In the genomic region with DNA sequence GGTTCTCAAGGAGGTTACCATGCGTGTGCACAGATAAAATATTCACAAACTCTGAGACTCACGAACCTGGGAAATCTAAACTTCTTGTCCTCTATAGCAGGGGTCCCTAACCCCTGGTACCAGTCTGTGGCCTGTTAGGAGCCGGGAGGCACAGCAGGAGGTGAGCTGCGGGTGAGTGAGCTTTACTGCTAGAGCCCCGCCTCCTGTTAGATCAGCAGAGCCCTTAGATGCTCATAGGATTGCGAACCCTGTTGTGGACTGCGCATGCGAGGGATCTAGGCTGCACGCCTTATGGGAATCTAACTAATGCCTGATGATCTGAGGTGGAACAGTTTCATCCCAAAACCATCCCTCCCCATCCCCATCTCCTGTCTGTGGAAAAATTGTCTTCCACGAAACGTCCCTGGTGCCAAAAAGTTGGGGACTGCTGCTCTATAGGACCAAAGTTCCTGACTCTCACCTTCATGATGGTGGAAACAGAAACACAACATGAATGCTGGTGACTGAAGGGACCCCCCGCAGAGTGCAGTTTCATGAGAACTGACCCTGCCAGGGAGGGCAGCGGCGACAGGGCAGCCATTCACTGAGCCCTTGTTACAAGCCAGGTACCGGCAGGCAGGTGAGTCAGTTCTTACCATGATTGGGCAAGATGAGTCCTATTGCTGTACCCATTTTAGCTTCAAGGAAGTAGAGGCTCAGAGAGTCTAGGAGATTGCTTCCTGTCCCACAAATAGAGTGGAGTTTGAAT, we compare ENCODE assay signal across 18 cellular contexts.
DNase-seq lines count a peak whose midpoint lies in the region; ATAC-seq and TF ChIP-seq lines count a peak whose summit lies in the region.
"Had no signal": no experiment of that assay in that cellular context is flagged by ENCODE, and none has a peak within 500 bp of the region (broad histone marks: within the 10 kb centered on the region; RNA-seq: fewer than 3 reads in every experiment).

No MANE protein-coding gene starts in this region.

- no peak overlapping the region for H2BK120ac ChIP-seq in neuronal stem cell (ENCODE audit: low read depth, low read length)

- H3K4me1 Mint-ChIP-seq in natural killer cell treated with Interleukin-12 subunit alpha and Interleukin-12 subunit beta and Interleukin-15 and Interleukin-18, amount 100 ng/mL, for 72 hours (ENCODE audit: low read depth in 2 of 2): no peaks in the 10 kb centered on the region
- H3K4me1 Mint-ChIP-seq in natural killer cell: no peaks in the 10 kb centered on the region
- peaks cover 12% of the 10 kb centered on the region for H3K4me1 Mint-ChIP-seq in endodermal cell
- no peaks in the 10 kb centered on the region for H3K4me1 Mint-ChIP-seq in stimulated activated effector memory CD8-positive, alpha-beta T cell treated with anti-CD3 and anti-CD28 coated beads, Interleukin-12 subunit alpha, Interleukin-12 subunit beta, amount 100 ng/mL, for 72 hours

- no peak overlapping the region for H3K4ac ChIP-seq in neuronal stem cell (ENCODE audit: low read length)

- H3K9me3 Mint-ChIP-seq in natural killer cell treated with Interleukin-12 subunit alpha and Interleukin-12 subunit beta and Interleukin-15 and Interleukin-18, amount 100 ng/mL, for 72 hours: no peaks in the 10 kb centered on the region
- no peaks in the 10 kb centered on the region for H3K9me3 Mint-ChIP-seq in natural killer cell
- H3K9me3 Mint-ChIP-seq in endodermal cell: peaks cover 5% of the 10 kb centered on the region
- H3K9me3 Mint-ChIP-seq in stimulated activated effector memory CD8-positive, alpha-beta T cell treated with anti-CD3 and anti-CD28 coated beads, Interleukin-12 subunit alpha, Interleukin-12 subunit beta, amount 100 ng/mL, for 72 hours: no peaks in the 10 kb centered on the region

- H2BK12ac ChIP-seq in neuronal stem cell (ENCODE audit: low read length): no peak overlapping the region

- H3K4me3 ChIP-seq in endodermal cell (ENCODE audit: low read length): no peak overlapping the region
- no peak overlapping the region for H3K4me3 ChIP-seq in neuronal stem cell (ENCODE audit: low read length in 2 of 2)
- H3K4me3 ChIP-seq: A549, Peyer's patch had no signal

- H4K91ac ChIP-seq in neuronal stem cell (ENCODE audit: low read depth, low read length, poor library complexity): no peak overlapping the region

- peak overlapping the region; percentile 1 for H2AK5ac ChIP-seq in neuronal stem cell (ENCODE audit: low read depth, low read length)

- H3K27me3 ChIP-seq in endodermal cell (ENCODE audit: control insufficient read depth, insufficient read depth, low read length, poor library complexity, severe bottlenecking): peaks cover 93% of the 10 kb centered on the region
- H3K27me3 ChIP-seq in neuronal stem cell (ENCODE audit: control insufficient read depth in 3 of 3, insufficient read depth in 3 of 3, low read depth in 1 of 3, low read length in 3 of 3): no peaks in the 10 kb centered on the region
- H3K27me3 ChIP-seq: Peyer's patch had no signal

- H3K27ac Mint-ChIP-seq in natural killer cell treated with Interleukin-12 subunit alpha and Interleukin-12 subunit beta and Interleukin-15 and Interleukin-18, amount 100 ng/mL, for 72 hours: no peak overlapping the region
- no peak overlapping the region for H3K27ac Mint-ChIP-seq in natural killer cell
- no peak overlapping the region for H3K27ac Mint-ChIP-seq in endodermal cell
- H3K27ac Mint-ChIP-seq in stimulated activated effector memory CD8-positive, alpha-beta T cell treated with anti-CD3 and anti-CD28 coated beads, Interleukin-12 subunit alpha, Interleukin-12 subunit beta, amount 100 ng/mL, for 72 hours: no peak overlapping the region

- no peaks in the 10 kb centered on the region for H3K36me3 ChIP-seq in endodermal cell (ENCODE audit: control insufficient read depth, insufficient read depth, low read length)
- H3K36me3 ChIP-seq in neuronal stem cell (replicated peaks in 1 of 2; ENCODE audit: control insufficient read depth in 2 of 2, insufficient read depth in 2 of 2, low read length in 2 of 2): no peaks in the 10 kb centered on the region
- H3K36me3 ChIP-seq: Peyer's patch had no signal

- DNase-seq in natural killer cell treated with Interleukin-12 subunit alpha and Interleukin-12 subunit beta and Interleukin-15 and Interleukin-18, amount 100 ng/mL, for 72 hours (ENCODE audit: low spot score): peak; percentile 52
- DNase-seq in natural killer cell (no peak), endodermal cell (peak; percentile 59), neuronal stem cell (ENCODE audit: low spot score) (no peak), amygdala (lab: John Stamatoyannopoulos, UW) (no peak), COR-L47 (lab: John Stamatoyannopoulos, UW) (no peak)
- DNase-seq in stimulated activated effector memory CD8-positive, alpha-beta T cell treated with anti-CD3 and anti-CD28 coated beads, Interleukin-12 subunit alpha, Interleukin-12 subunit beta, amount 100 ng/mL, for 72 hours (ENCODE audit: low spot score in 2 of 2): no peak
- DNase-seq: DMS79, GOT3, NCI-H1105, NCI-H187 treated with DMSO at 0.1 percent for 48 hours, NCI-H446, NCI-H748 treated with DMSO at 0.1 percent for 48 hours, Right ventricle myocardium superior had no signal

- H2BK15ac ChIP-seq in neuronal stem cell (ENCODE audit: low read length): no peak overlapping the region

- H3K14ac ChIP-seq in neuronal stem cell (ENCODE audit: low read length): no peak overlapping the region

- intact Hi-C loops in natural killer cell (cut with micrococcal nuclease): no loop called here

- H3K27ac ChIP-seq in endodermal cell (ENCODE audit: low read depth, low read length): no peak overlapping the region
- no peak overlapping the region for H3K27ac ChIP-seq in neuronal stem cell (replicated peaks; ENCODE audit: low read length)
- H3K27ac ChIP-seq: A549, HL-60, KMS-11, Peyer's patch had no signal

- H3K4me3 Mint-ChIP-seq in natural killer cell treated with Interleukin-12 subunit alpha and Interleukin-12 subunit beta and Interleukin-15 and Interleukin-18, amount 100 ng/mL, for 72 hours: no peak overlapping the region
- H3K4me3 Mint-ChIP-seq in natural killer cell (no peak overlapping the region), endodermal cell (no peak overlapping the region)
- no peak overlapping the region for H3K4me3 Mint-ChIP-seq in stimulated activated effector memory CD8-positive, alpha-beta T cell treated with anti-CD3 and anti-CD28 coated beads, Interleukin-12 subunit alpha, Interleukin-12 subunit beta, amount 100 ng/mL, for 72 hours

- no peak for TF ChIP-seq CTCF in natural killer cell (IDR thresholded peaks at IDR 0.05)
- TF ChIP-seq CTCF in endodermal cell (conservative IDR thresholded peaks at IDR 0.05): no peak

- H3K23ac ChIP-seq in neuronal stem cell (ENCODE audit: low read depth, low read length, poor library complexity): no peak overlapping the region

- H3K9me3 ChIP-seq in endodermal cell (ENCODE audit: control insufficient read depth, low read length) (peaks cover 5% of the 10 kb centered on the region), neuronal stem cell (replicated peaks in 1 of 2; ENCODE audit: control insufficient read depth in 2 of 2, insufficient read depth in 1 of 2, low read depth in 1 of 2, low read length in 2 of 2) (no peaks in the 10 kb centered on the region)
- H3K9me3 ChIP-seq: A549, Peyer's patch had no signal

- H3K27me3 Mint-ChIP-seq in natural killer cell treated with Interleukin-12 subunit alpha and Interleukin-12 subunit beta and Interleukin-15 and Interleukin-18, amount 100 ng/mL, for 72 hours: peaks cover 15 to 17% of the 10 kb centered on the region in 2 donors
- H3K27me3 Mint-ChIP-seq in natural killer cell (ENCODE audit: low read depth in 2 of 2) (peaks cover 13 to 31% of the 10 kb centered on the region in 2 donors), endodermal cell (ENCODE audit: insufficient read depth) (peaks cover 27% of the 10 kb centered on the region)

- 46 to 56% methylated on average over 6 to 15 of the region's 15 CpGs for WGBS in endodermal cell (ENCODE audit: insufficient coverage in 1 of 2, insufficient read length in 1 of 2), 2 experiments
- no CpG with 5 or more reads among the region's 15 CpGs for WGBS in neuronal stem cell (ENCODE audit: extremely low coverage in 2 of 2, insufficient read length in 2 of 2, insufficient replicate concordance in 1 of 2), 2 donors

- H3K18ac ChIP-seq in neuronal stem cell (ENCODE audit: low read length): no peak overlapping the region

- H2BK5ac ChIP-seq in neuronal stem cell (ENCODE audit: low read length): no peak overlapping the region

- H3K4me1 ChIP-seq in endodermal cell (ENCODE audit: control insufficient read depth, insufficient read depth, low read length) (peaks cover 5% of the 10 kb centered on the region), neuronal stem cell (ENCODE audit: control insufficient read depth in 2 of 2, insufficient read depth in 1 of 2, low read depth in 1 of 2, low read length in 2 of 2) (peaks cover 2 to 11% of the 10 kb centered on the region in 2 donors)

- no peak overlapping the region for H3K4me2 ChIP-seq in neuronal stem cell (ENCODE audit: insufficient read depth, low read length, poor library complexity, severe bottlenecking)
- H3K4me2 ChIP-seq: A549, KMS-11 had no signal

- no peak for ATAC-seq in natural killer cell treated with Interleukin-12 subunit alpha and Interleukin-12 subunit beta and Interleukin-15 and Interleukin-18, amount 100 ng/mL, for 72 hours
- no peak for ATAC-seq in natural killer cell
- no peak for ATAC-seq in stimulated activated effector memory CD8-positive, alpha-beta T cell treated with anti-CD3 and anti-CD28 coated beads, Interleukin-12 subunit alpha, Interleukin-12 subunit beta, amount 100 ng/mL, for 72 hours
- ATAC-seq: A549 had no signal

- no peak overlapping the region for H4K8ac ChIP-seq in neuronal stem cell (ENCODE audit: low read depth, low read length)

- H3K36me3 Mint-ChIP-seq in natural killer cell treated with Interleukin-12 subunit alpha and Interleukin-12 subunit beta and Interleukin-15 and Interleukin-18, amount 100 ng/mL, for 72 hours: no peaks in the 10 kb centered on the region
- H3K36me3 Mint-ChIP-seq in natural killer cell (no peaks in the 10 kb centered on the region), endodermal cell (ENCODE audit: low read depth) (no peaks in the 10 kb centered on the region)
- H3K36me3 Mint-ChIP-seq in stimulated activated effector memory CD8-positive, alpha-beta T cell treated with anti-CD3 and anti-CD28 coated beads, Interleukin-12 subunit alpha, Interleukin-12 subunit beta, amount 100 ng/mL, for 72 hours: no peaks in the 10 kb centered on the region

- H2AFZ ChIP-seq in neuronal stem cell (ENCODE audit: low read length): no peak overlapping the region

- H3K79me1 ChIP-seq in neuronal stem cell (ENCODE audit: low read depth, low read length): no peaks in the 10 kb centered on the region

- H3K9ac ChIP-seq in endodermal cell (ENCODE audit: extremely low read depth, low read length, poor library complexity, severe bottlenecking) (no peak overlapping the region), neuronal stem cell (ENCODE audit: low read depth, low read length, poor library complexity) (no peak overlapping the region)
- H3K9ac ChIP-seq: KMS-11 had no signal

Comparison
In these comparisons a context has a peak if more than half of its experiments do, and no peak if none do; other contexts are left out.
1. DNase-seq: peak in natural killer cell treated with Interleukin-12 subunit alpha and Interleukin-12 subunit beta and Interleukin-15 and Interleukin-18, amount 100 ng/mL, for 72 hours (single experiment) and endodermal cell (single experiment); none in natural killer cell (single experiment), neuronal stem cell (single experiment), stimulated activated effector memory CD8-positive, alpha-beta T cell treated with anti-CD3 and anti-CD28 coated beads, Interleukin-12 subunit alpha, Interleukin-12 subunit beta, amount 100 ng/mL, for 72 hours (0 of 2), amygdala (0 of 56) and COR-L47 (single experiment).